31 cellular contexts compared by ENCODE assay signal in genomic region chr20:45119556-45120266, GRCh38. TPM values are rescaled to one million over a fixed set of nuclear protein-coding genes. Genes with fewer than 3 reads are reported as not detected.
"Had no signal": no experiment of that assay in that cellular context is flagged by ENCODE, and none has a peak within 500 bp of the region (broad histone marks: within the 10 kb centered on the region; RNA-seq: fewer than 3 reads in every experiment).

No MANE protein-coding gene starts in this region.

- ATAC-seq: gastrocnemius medialis, heart right ventricle, left cardiac atrium, left lung, left ventricle myocardium superior, lower lobe of right lung, mucosa of descending colon had no signal

- FAIRE-seq: colon, endothelial cell of umbilical vein, islet of Langerhans, keratinocyte had no signal

- H3K9me3 ChIP-seq: esophagus squamous epithelium, gastrocnemius medialis, left lung, lower lobe of right lung, mucosa of descending colon had no signal

- H3K36me3 ChIP-seq: esophagus squamous epithelium, gastrocnemius medialis, heart right ventricle, left lung, lower lobe of right lung had no signal

- H3K4me1 ChIP-seq: gastrocnemius medialis, heart right ventricle, left lung, lower lobe of right lung had no signal

- DNase-seq: dermis blood vessel endothelial cell; dorsolateral prefrontal cortex; effector CD4-positive, alpha-beta T cell; effector memory CD4-positive, alpha-beta T cell; esophagus squamous epithelium; foreskin fibroblast; foreskin melanocyte; gastrocnemius medialis; glutamatergic neuron; head of caudate nucleus; heart right ventricle; hippocampal formation; left cardiac atrium; left lung; left ventricle myocardium superior; lower lobe of right lung; mesenchymal stem cell; mucosa of descending colon; naive B cell had no signal

- H3K27ac ChIP-seq: coronary artery, dorsolateral prefrontal cortex, esophagus squamous epithelium, gastrocnemius medialis, heart right ventricle, left lung, lower lobe of right lung had no signal

- H3K4me3 ChIP-seq: coronary artery, dorsolateral prefrontal cortex, esophagus squamous epithelium, gastrocnemius medialis, heart right ventricle, left lung, lower lobe of right lung, mucosa of descending colon had no signal

RNA-seq across cellular contexts. Expression of gene WFDC12, which starts 4.6 kb away (rescaled TPM):
- total RNA-seq: dermis blood vessel endothelial cell, dorsolateral prefrontal cortex, endothelial cell of umbilical vein, epithelial cell of proximal tubule, gastrocnemius medialis, glomerular endothelial cell, heart right ventricle, kidney epithelial cell, left cardiac atrium, left ventricle myocardium superior, lung microvascular endothelial cell, mesenteric fat pad, mesothelial cell of epicardium, mucosa of descending colon, myocyte had no signal
- polyA plus RNA-seq: endothelial cell of umbilical vein, heart right ventricle had no signal

RNA-seq across cellular contexts. Expression of gene WFDC5, which starts 4.7 kb away (rescaled TPM):
- total RNA-seq: dermis blood vessel endothelial cell, dorsolateral prefrontal cortex, endothelial cell of umbilical vein, epithelial cell of proximal tubule, gastrocnemius medialis, glomerular endothelial cell, heart right ventricle, left cardiac atrium, left ventricle myocardium superior, lung microvascular endothelial cell, mesenteric fat pad, mesothelial cell of epicardium, mucosa of descending colon, myocyte had no signal
- polyA plus RNA-seq: endothelial cell of umbilical vein, heart right ventricle had no signal

RNA-seq across cellular contexts. Expression of gene KCNS1, which starts 18.8 kb away (rescaled TPM):
- total RNA-seq: gastrocnemius medialis, left ventricle myocardium superior, mesenteric fat pad, mesothelial cell of epicardium, myocyte had no signal

RNA-seq across cellular contexts. Expression of gene PI3, which starts 55.0 kb away (rescaled TPM):
- total RNA-seq: dermis blood vessel endothelial cell, endothelial cell of umbilical vein, epithelial cell of proximal tubule, glomerular endothelial cell, kidney epithelial cell, lung microvascular endothelial cell, mesenteric fat pad, mesothelial cell of epicardium, myocyte had no signal
- polyA plus RNA-seq: endothelial cell of umbilical vein had no signal
